In genomic region chr2:219569635-219570034, GRCh38 we compare ENCODE assay signal across 13 cellular contexts. TPM values are rescaled to one million over a fixed set of nuclear protein-coding genes. Genes with fewer than 3 reads are reported as not detected.
A peak's percentile ranks its signal among the peaks of the same experiment; 100 is the strongest.
DNase-seq lines count a peak whose midpoint lies in the region; ATAC-seq and TF ChIP-seq lines count a peak whose summit lies in the region.
"Had no signal": no experiment of that assay in that cellular context is flagged by ENCODE, and none has a peak within 500 bp of the region (broad histone marks: within the 10 kb centered on the region; RNA-seq: fewer than 3 reads in every experiment).

No MANE protein-coding gene starts in this region.

- CTCF ChIA-PET in OCI-LY7 (lab: Charles Lee; ENCODE audit: unreplicated experiment): no interaction called here

- H3K27me3 Mint-ChIP-seq in brain: peaks cover 6% of the 10 kb centered on the region
- no peaks in the 10 kb centered on the region for H3K27me3 Mint-ChIP-seq in mesothelial cell of epicardium (ENCODE audit: low read depth)
- H3K27me3 Mint-ChIP-seq in T-helper 2 cell treated with Interferon-gamma antibody and Interleukin-4, amounts not matched to agents 5 μg/mL and 100 μg/mL, for 36 hours (ENCODE audit: low read depth): peaks cover 38% of the 10 kb centered on the region

- POLR2A ChIA-PET in OCI-LY7 (lab: Charles Lee): no interaction called here

- peak overlapping the region; percentile 89 to 93 for H3K27ac ChIP-seq in right atrium auricular region
- H3K27ac ChIP-seq in OCI-LY7 (ENCODE audit: low read depth, low read length, poor library complexity, severe bottlenecking): no peak overlapping the region

- in situ Hi-C loops in GM13976 (cut with MboI; ENCODE audit: low sequenced_read_pairs, unreplicated experiment): no loop called here

- intact Hi-C loops in Right ventricle myocardium superior (cut with DNase I) (no loop called here), OCI-LY7 (cut with micrococcal nuclease; ENCODE audit: unreplicated experiment) (no loop called here)

- H3K4me2 ChIP-seq in OCI-LY7 (ENCODE audit: low read length): no peak overlapping the region

- H3K9me3 ChIP-seq in right atrium auricular region: no peaks in the 10 kb centered on the region
- H3K9me3 ChIP-seq in OCI-LY7 (ENCODE audit: low read length): no peaks in the 10 kb centered on the region
- H3K9me3 ChIP-seq: HAP-1 had no signal

- H3K4me1 ChIP-seq in right atrium auricular region: peaks cover 0 to 21% of the 10 kb centered on the region in 2 donors
- no peaks in the 10 kb centered on the region for H3K4me1 ChIP-seq in OCI-LY7 (ENCODE audit: insufficient read depth, low read length, poor library complexity, severe bottlenecking)

- H3K9me3 Mint-ChIP-seq in brain (no peaks in the 10 kb centered on the region), mesothelial cell of epicardium (no peaks in the 10 kb centered on the region)
- H3K9me3 Mint-ChIP-seq in T-helper 2 cell treated with Interferon-gamma antibody and Interleukin-4, amounts not matched to agents 5 μg/mL and 100 μg/mL, for 36 hours: no peaks in the 10 kb centered on the region

- H2AFZ ChIP-seq in OCI-LY7 (ENCODE audit: low read length): no peak overlapping the region

- H3K27ac Mint-ChIP-seq in brain: peak overlapping the region; percentile 14 to 81 (median 66)
- H3K27ac Mint-ChIP-seq in mesothelial cell of epicardium: peak overlapping the region; percentile 85
- no peak overlapping the region for H3K27ac Mint-ChIP-seq in T-helper 2 cell treated with Interferon-gamma antibody and Interleukin-4, amounts not matched to agents 5 μg/mL and 100 μg/mL, for 36 hours

- H3K4me3 Mint-ChIP-seq in brain (peak overlapping the region; percentile 72 to 85 (median 79)), mesothelial cell of epicardium (peak overlapping the region; percentile 77)
- no peak overlapping the region for H3K4me3 Mint-ChIP-seq in T-helper 2 cell treated with Interferon-gamma antibody and Interleukin-4, amounts not matched to agents 5 μg/mL and 100 μg/mL, for 36 hours

- H3K36me3 ChIP-seq in right atrium auricular region (peaks cover 2% of the 10 kb centered on the region), OCI-LY7 (ENCODE audit: insufficient read depth, low read length) (no peaks in the 10 kb centered on the region)

- no TSS peak for BruUV-seq in OCI-LY7 (replicated peaks; lab: Mats Ljungman, UMichigan)

- no peak for ATAC-seq in Right ventricle myocardium superior (ENCODE audit: poor library complexity)

- H3K4me3 ChIP-seq in right atrium auricular region (peak overlapping the region in 1 of 2 donors; percentile 80), OCI-LY7 (ENCODE audit: low read depth, low read length, poor library complexity, severe bottlenecking) (no peak overlapping the region)

- peaks cover 40% of the 10 kb centered on the region for H3K4me1 Mint-ChIP-seq in brain
- peaks cover 26% of the 10 kb centered on the region for H3K4me1 Mint-ChIP-seq in mesothelial cell of epicardium
- H3K4me1 Mint-ChIP-seq in T-helper 2 cell treated with Interferon-gamma antibody and Interleukin-4, amounts not matched to agents 5 μg/mL and 100 μg/mL, for 36 hours (ENCODE audit: low read depth): no peaks in the 10 kb centered on the region

- H4K20me1 ChIP-seq in OCI-LY7 (ENCODE audit: insufficient read depth, low read length): no peaks in the 10 kb centered on the region

- H3K9me2 ChIP-seq in OCI-LY7 (ENCODE audit: insufficient read depth, low read length): no peaks in the 10 kb centered on the region

- no peaks in the 10 kb centered on the region for H3K79me2 ChIP-seq in OCI-LY7 (ENCODE audit: insufficient read depth, low read depth, low read length)

- TF ChIP-seq CTCF in right atrium auricular region (IDR thresholded peaks at IDR 0.05): no peak
- TF ChIP-seq CTCF in brain (conservative IDR thresholded peaks at IDR 0.05): no peak
- no peak for TF ChIP-seq CTCF in mesothelial cell of epicardium (IDR thresholded peaks at IDR 0.05; ENCODE audit: unreplicated experiment)
- TF ChIP-seq CTCF in OCI-LY7 (conservative IDR thresholded peaks at IDR 0.05; ENCODE audit: low read length): no peak
- TF ChIP-seq CTCF in GM13976 (IDR thresholded peaks at IDR 0.05; ENCODE audit: borderline replicate concordance, control extremely low read depth, extremely low read depth, insufficient read depth, missing control alignments): no peak

- DNase-seq in right atrium auricular region (ENCODE audit: low spot score): no peak
- DNase-seq in Right ventricle myocardium superior: no peak
- no peak for DNase-seq in mesothelial cell of epicardium (ENCODE audit: low spot score in 2 of 2, unreplicated experiment in 2 of 2)
- DNase-seq in OCI-LY7 (ENCODE audit: low spot score): no peak
- no peak for DNase-seq in T-helper 2 cell treated with Interferon-gamma antibody and Interleukin-4, amounts not matched to agents 5 μg/mL and 100 μg/mL, for 36 hours (ENCODE audit: low spot score)
- DNase-seq in GM13976 (ENCODE audit: low spot score): no peak
- DNase-seq in HK-2 (ENCODE audit: unreplicated experiment): no peak
- DNase-seq: activated effector memory CD4-positive, alpha-beta T cell treated with Interleukin-2 at 50 U/mL for 16 hours; stimulated activated CD4-positive, alpha-beta T cell treated with anti-CD3 and anti-CD28 coated beads, Interleukin-4, amount 100 ng/mL, for 1 hour had no signal

- H3K36me3 Mint-ChIP-seq in brain (peaks cover 35% of the 10 kb centered on the region), mesothelial cell of epicardium (peaks cover 22% of the 10 kb centered on the region)
- no peaks in the 10 kb centered on the region for H3K36me3 Mint-ChIP-seq in T-helper 2 cell treated with Interferon-gamma antibody and Interleukin-4, amounts not matched to agents 5 μg/mL and 100 μg/mL, for 36 hours (ENCODE audit: low read depth)

- no peaks in the 10 kb centered on the region for H3K27me3 ChIP-seq in right atrium auricular region

RNA-seq across cellular contexts. Expression of gene OBSL1, which starts 1.7 kb away (rescaled TPM):
- total RNA-seq in right atrium auricular region (100 to 1,000 TPM; 150 to 157 TPM), Right ventricle myocardium superior (165 TPM), mesothelial cell of epicardium (307 to 319 TPM (median 316 TPM) in 3 replicates), OCI-LY7 (2022) (0.18 TPM in 1 of 2 replicates, not detected in the other)
- 91.4 TPM for polyA plus RNA-seq in brain (ENCODE audit: insufficient read depth, low read depth, low replicate concordance)
- total RNA-seq in OCI-LY7 (2014; rRNA removed; shearing (Covaris generic)): 0.25 TPM in 1 of 2 replicates, not detected in the other

RNA-seq across cellular contexts. Expression of gene INHA, which starts 2.5 kb away (rescaled TPM):
- total RNA-seq in right atrium auricular region (10 to 100 TPM in 1 of 2 donors, 1 to 10 TPM in 1; 1.0 to 28.3 TPM), Right ventricle myocardium superior (2.6 TPM), mesothelial cell of epicardium (3.0 to 3.7 TPM (median 3.6 TPM) in 3 replicates), OCI-LY7 (2022) (not detected in 2 replicates)
- 0.37 TPM for polyA plus RNA-seq in brain (ENCODE audit: insufficient read depth, low read depth, low replicate concordance)
- not detected in 2 replicates for total RNA-seq in OCI-LY7 (2014; rRNA removed; shearing (Covaris generic))
- total RNA-seq: lung microvascular endothelial cell; T-helper 1 cell treated with Interleukin-12 subunit alpha and Interleukin-12 subunit beta and Interleukin-4 antibody, amounts not matched to agents 30 ng/mL and 1 ng/mL, for 36 hours had no signal

RNA-seq across cellular contexts. Expression of gene TMEM198, which starts 25.8 kb away (rescaled TPM):
- total RNA-seq in right atrium auricular region (1 to 10 TPM; 1.8 to 4.3 TPM), Right ventricle myocardium superior (2.6 TPM), mesothelial cell of epicardium (3.6 to 4.0 TPM (median 3.7 TPM) in 3 replicates), OCI-LY7 (2022) (6.1 and 6.6 TPM in 2 replicates)
- polyA plus RNA-seq in brain (ENCODE audit: insufficient read depth, low read depth, low replicate concordance): 23.1 TPM
- 1.4 and 2.5 TPM in 2 replicates for total RNA-seq in OCI-LY7 (2014; rRNA removed; shearing (Covaris generic))
- total RNA-seq: lung microvascular endothelial cell had no signal

RNA-seq across cellular contexts. Expression of gene CHPF, which starts 26.0 kb away (rescaled TPM):
- total RNA-seq in right atrium auricular region (100 to 1,000 TPM; 206 to 228 TPM), Right ventricle myocardium superior (85.9 TPM), mesothelial cell of epicardium (78.1 to 81.0 TPM (median 78.5 TPM) in 3 replicates), OCI-LY7 (2022) (30.5 and 33.0 TPM in 2 replicates)
- polyA plus RNA-seq in brain (ENCODE audit: insufficient read depth, low read depth, low replicate concordance): 41.6 TPM
- total RNA-seq in OCI-LY7 (2014; rRNA removed; shearing (Covaris generic)): 14.5 and 24.1 TPM in 2 replicates

RNA-seq across cellular contexts. Expression of gene STK11IP, which starts 28.0 kb away (rescaled TPM):
- total RNA-seq in right atrium auricular region: 1 to 10 TPM; 5.5 to 6.6 TPM
- total RNA-seq in Right ventricle myocardium superior: 15.6 TPM
- polyA plus RNA-seq in brain (ENCODE audit: insufficient read depth, low read depth, low replicate concordance): 14.9 TPM
- total RNA-seq in mesothelial cell of epicardium: 39.8 to 47.7 TPM (median 41.0 TPM) in 3 replicates
- total RNA-seq in OCI-LY7 (2014; rRNA removed; shearing (Covaris generic)): 16.5 and 26.5 TPM in 2 replicates
- total RNA-seq in OCI-LY7 (2022): 30.7 and 37.6 TPM in 2 replicates

Comparison
In these comparisons a context has a peak if more than half of its experiments do, and no peak if none do; other contexts are left out.
1. RNA of gene OBSL1, which starts 1.7 kb away (total RNA-seq): 307 to 319 TPM in mesothelial cell of epicardium, 165 TPM in Right ventricle myocardium superior (single experiment) and 150 to 157 TPM in right atrium auricular region; 0.18 to 0.25 TPM in OCI-LY7; every median in the first group is over 100 times any median in the second.